ENCODE assay signal across 23 cellular contexts in the genomic region with DNA sequence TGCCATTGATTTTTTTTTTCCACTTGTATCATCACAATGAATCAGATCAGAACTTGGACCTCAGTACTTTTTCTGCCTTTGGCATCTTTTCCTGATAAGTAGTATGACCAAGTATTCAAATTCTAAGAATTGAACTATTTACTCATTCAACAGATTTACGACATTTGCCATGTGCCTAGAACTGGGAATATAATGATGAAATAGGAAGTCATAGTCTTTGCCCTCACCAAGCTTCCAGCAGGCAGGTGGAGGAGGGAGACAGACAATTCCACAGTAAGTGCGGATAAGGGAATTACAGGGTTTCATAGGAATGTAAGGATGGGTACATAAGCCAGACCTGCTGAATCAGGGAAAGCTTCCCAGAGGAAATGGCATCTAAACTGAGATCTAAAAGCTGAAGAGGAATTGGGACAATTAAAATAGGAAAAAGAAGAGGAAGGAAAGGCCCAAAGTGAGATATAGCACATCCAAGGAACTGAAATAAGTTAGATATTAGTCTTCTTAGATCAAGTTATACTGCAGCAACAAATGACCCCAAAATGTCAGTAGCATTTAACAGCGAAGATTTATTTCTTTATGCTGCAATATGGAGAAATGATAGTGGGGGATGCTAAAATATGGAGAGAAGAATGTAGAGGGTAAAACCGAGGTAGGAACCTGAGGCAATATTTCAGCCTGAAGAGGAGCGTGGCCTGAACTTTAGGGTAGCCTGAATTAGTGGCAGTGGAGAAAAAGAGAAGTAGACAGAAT. TPM values are rescaled to one million over a fixed set of nuclear protein-coding genes. Genes with fewer than 3 reads are reported as not detected.
DNase-seq lines count a peak whose midpoint lies in the region; ATAC-seq, FAIRE-seq and TF ChIP-seq lines count a peak whose summit lies in the region.
"Had no signal": no experiment of that assay in that cellular context is flagged by ENCODE, and none has a peak within 500 bp of the region (broad histone marks: within the 10 kb centered on the region; RNA-seq: fewer than 3 reads in every experiment).

No MANE protein-coding gene starts in this region.

- H3K27ac Mint-ChIP-seq in MCF 10A (ENCODE audit: low read depth, unreplicated experiment), result peak overlapping the region; percentile 91
- H3K27ac Mint-ChIP-seq: activated naive CD4-positive, alpha-beta T cell treated with anti-CD3 and anti-CD28 coated beads for 36 hours; natural killer cell had no signal

- H3K36me3 ChIP-seq in breast epithelium, result no peaks in the 10 kb centered on the region
- H3K36me3 ChIP-seq in K562 (ENCODE audit: control insufficient read depth, insufficient read depth, low read length), result no peaks in the 10 kb centered on the region
- H3K36me3 ChIP-seq in keratinocyte (ENCODE audit: control insufficient read depth in 2 of 2, extremely low read depth in 1 of 2, insufficient read depth in 2 of 2, low read length in 2 of 2), result no peaks in the 10 kb centered on the region
- H3K36me3 ChIP-seq in suprapubic skin, result no peaks in the 10 kb centered on the region
- H3K36me3 ChIP-seq in gastrocnemius medialis, result no peaks in the 10 kb centered on the region
- H3K36me3 ChIP-seq: BLaER1 treated with 17β-estradiol and CSF1 and Interleukin-3, amounts not matched to agents 10 nM and 100 nM; MG63; sigmoid colon; WERI-Rb-1 had no signal

- DNase-seq in MCF 10A (ENCODE audit: unreplicated experiment) (peak; percentile 71), breast epithelium (ENCODE audit: low spot score in 2 of 2) (no peak), K562 (ENCODE audit: extremely low read depth in 1 of 4, low spot score in 3 of 4) (no peak), keratinocyte (ENCODE audit: low read depth, low spot score) (peak; percentile 62), suprapubic skin (ENCODE audit: low spot score in 2 of 2) (no peak), gastrocnemius medialis (no peak)
- DNase-seq in activated effector memory CD4-positive, alpha-beta T cell treated with Interleukin-2 at 50 U/mL for 16 hours, result no peak
- DNase-seq: ACHN; activated naive CD4-positive, alpha-beta T cell treated with anti-CD3 and anti-CD28 coated beads for 36 hours; aorta; glutamatergic neuron; GOT3; MG63; midbrain; natural killer cell; NCI-H1436 treated with DMSO at 0.1 percent for 48 hours; NCI-H524; sigmoid colon; WERI-Rb-1 had no signal

- 27% methylated on average over 5 of the region's 5 CpGs for WGBS in K562 (ENCODE audit: insufficient coverage, low coverage, missing lambda C conversion rate)
- 86% methylated on average over 5 of the region's 5 CpGs for WGBS in suprapubic skin

- H3K27ac ChIP-seq in breast epithelium (no peak overlapping the region), K562 (ENCODE audit: extremely low read depth, low read depth, low read length) (peak overlapping the region; percentile 7; the same call in 1 of the 3 replicates), keratinocyte (ENCODE audit: control insufficient read depth, insufficient read depth, low read length) (peak overlapping the region; percentile 92), suprapubic skin (peak overlapping the region; percentile 15), gastrocnemius medialis (no peak overlapping the region)
- H3K27ac ChIP-seq: BLaER1 treated with 17β-estradiol and CSF1 and Interleukin-3, amounts not matched to agents 10 nM and 100 nM; sigmoid colon; WERI-Rb-1 had no signal

- peaks cover 44% of the 10 kb centered on the region for H3K4me1 Mint-ChIP-seq in MCF 10A (ENCODE audit: insufficient read depth, unreplicated experiment)

- dilution Hi-C loops in keratinocyte (cut with MboI; ENCODE audit: extremely low pct_ligation_motif_present, low sequenced_read_pairs), result loop anchor here (10.0 kb wide), 1 partner anchor 50 kb away; no protein-coding TSS in a partner anchor

- H3K9me3 ChIP-seq in breast epithelium, result no peaks in the 10 kb centered on the region
- H3K9me3 ChIP-seq in K562 (replicated peaks; ENCODE audit: control insufficient read depth, insufficient read depth, low read depth, low read length), result no peaks in the 10 kb centered on the region
- H3K9me3 ChIP-seq in keratinocyte (ENCODE audit: control insufficient read depth, low read depth, low read length), result no peaks in the 10 kb centered on the region
- H3K9me3 ChIP-seq in suprapubic skin, result no peaks in the 10 kb centered on the region
- H3K9me3 ChIP-seq in gastrocnemius medialis, result no peaks in the 10 kb centered on the region
- H3K9me3 ChIP-seq: BLaER1 treated with 17β-estradiol and CSF1 and Interleukin-3, amounts not matched to agents 10 nM and 100 nM; MG63; sigmoid colon had no signal

- H3K36me3 Mint-ChIP-seq in MCF 10A (ENCODE audit: insufficient read depth, unreplicated experiment), result peaks cover 2% of the 10 kb centered on the region
- H3K36me3 Mint-ChIP-seq: natural killer cell had no signal

- H3K9me1 ChIP-seq in K562 (ENCODE audit: control insufficient read depth, insufficient read depth, low read length) (no peaks in the 10 kb centered on the region), keratinocyte (ENCODE audit: control insufficient read depth, extremely low read depth, insufficient read depth, low read length) (no peaks in the 10 kb centered on the region)

- no peak overlapping the region for H3K4me3 ChIP-seq in breast epithelium
- no peak overlapping the region for H3K4me3 ChIP-seq in K562
- H3K4me3 ChIP-seq in keratinocyte (ENCODE audit: control insufficient read depth in 2 of 3, extremely low read depth in 1 of 3, insufficient read depth in 2 of 3, low read depth in 1 of 3, low read length in 3 of 3), result peak overlapping the region; percentile 5 to 39 (median 36)
- H3K4me3 ChIP-seq in suprapubic skin, result no peak overlapping the region
- no peak overlapping the region for H3K4me3 ChIP-seq in gastrocnemius medialis
- H3K4me3 ChIP-seq: BLaER1 treated with 17β-estradiol and CSF1 and Interleukin-3, amounts not matched to agents 10 nM and 100 nM; MG63; sigmoid colon had no signal

- H3K79me2 ChIP-seq in K562 (ENCODE audit: control insufficient read depth, insufficient read depth, low read length) (peaks cover 16% of the 10 kb centered on the region), keratinocyte (ENCODE audit: control insufficient read depth, insufficient read depth, low read length) (no peaks in the 10 kb centered on the region)

- H3K27me3 ChIP-seq in breast epithelium (no peaks in the 10 kb centered on the region), K562 (ENCODE audit: control insufficient read depth in 2 of 2, insufficient read depth in 2 of 2, low read length in 2 of 2) (no peaks in the 10 kb centered on the region), keratinocyte (ENCODE audit: control insufficient read depth, extremely low read depth, insufficient read depth, low read length) (no peaks in the 10 kb centered on the region), suprapubic skin (no peaks in the 10 kb centered on the region), gastrocnemius medialis (no peaks in the 10 kb centered on the region)
- H3K27me3 ChIP-seq: BLaER1 treated with 17β-estradiol and CSF1 and Interleukin-3, amounts not matched to agents 10 nM and 100 nM; MG63; sigmoid colon had no signal

- H3K4me3 Mint-ChIP-seq in MCF 10A (ENCODE audit: unreplicated experiment), result peak overlapping the region; percentile 45
- H3K4me3 Mint-ChIP-seq: activated naive CD4-positive, alpha-beta T cell treated with anti-CD3 and anti-CD28 coated beads for 36 hours; central memory CD8-positive, alpha-beta T cell; natural killer cell had no signal

- TSS peak; percentile 73 for BruUV-seq in MCF 10A (replicated peaks; lab: Mats Ljungman, UMichigan)
- BruUV-seq in K562 (replicated peaks; lab: Mats Ljungman, UMichigan), result no TSS peak

- H3K27me3 Mint-ChIP-seq in MCF 10A (ENCODE audit: insufficient read depth, unreplicated experiment), result no peaks in the 10 kb centered on the region
- H3K27me3 Mint-ChIP-seq: central memory CD8-positive, alpha-beta T cell had no signal

- H3K9me3 Mint-ChIP-seq in MCF 10A (ENCODE audit: unreplicated experiment), result no peaks in the 10 kb centered on the region
- H3K9me3 Mint-ChIP-seq: activated naive CD4-positive, alpha-beta T cell treated with anti-CD3 and anti-CD28 coated beads for 36 hours; central memory CD8-positive, alpha-beta T cell; natural killer cell had no signal

- no peak for TF ChIP-seq CTCF in MCF 10A (IDR thresholded peaks at IDR 0.05; ENCODE audit: unreplicated experiment)
- TF ChIP-seq CTCF in breast epithelium (IDR thresholded peaks at IDR 0.05), result no peak
- TF ChIP-seq CTCF in K562 (IDR thresholded peaks at IDR 0.05 in 2 of 3, conservative IDR thresholded peaks at IDR 0.05 in 1 of 3; ENCODE audit: insufficient read depth in 2 of 3, low read depth in 1 of 3, low read length in 3 of 3), result no peak
- no peak for TF ChIP-seq CTCF in keratinocyte (optimal IDR thresholded peaks at IDR 0.05 in 1 of 3, IDR thresholded peaks at IDR 0.05 in 1 of 3, conservative IDR thresholded peaks at IDR 0.05 in 1 of 3; ENCODE audit: extremely low read depth in 1 of 3, insufficient read depth in 2 of 3, low read length in 3 of 3)
- TF ChIP-seq CTCF in suprapubic skin (IDR thresholded peaks at IDR 0.05), result no peak
- no peak for TF ChIP-seq CTCF in gastrocnemius medialis (IDR thresholded peaks at IDR 0.05 in 4 of 5, conservative IDR thresholded peaks at IDR 0.05 in 1 of 5)

- ATAC-seq in K562 (no peak), GM19351 (IDR thresholded peaks at IDR 0.05; ENCODE audit: unreplicated experiment) (no peak), gastrocnemius medialis (no peak)
- ATAC-seq: natural killer cell had no signal

- H3K4me1 ChIP-seq in breast epithelium (peaks cover 0 to 5% of the 10 kb centered on the region in 2 donors), K562 (replicated peaks in 1 of 2; ENCODE audit: control insufficient read depth in 2 of 2, insufficient read depth in 2 of 2, low read length in 2 of 2) (peaks cover 3 to 16% of the 10 kb centered on the region in 2 experiments; a peak in 4 of 5 replicates), keratinocyte (ENCODE audit: control insufficient read depth, extremely low read depth, insufficient read depth, low read length) (peaks cover 48% of the 10 kb centered on the region), suprapubic skin (peaks cover 14% of the 10 kb centered on the region), gastrocnemius medialis (peaks cover 11 to 12% of the 10 kb centered on the region in 2 donors)

- TF ChIP-seq POLR2A in breast epithelium (IDR thresholded peaks at IDR 0.05) (no peak), K562 (conservative IDR thresholded peaks at IDR 0.05) (no peak), suprapubic skin (IDR thresholded peaks at IDR 0.05) (no peak), gastrocnemius medialis (IDR thresholded peaks at IDR 0.05) (no peak)

- H3K4me2 ChIP-seq in K562 (ENCODE audit: insufficient read depth, low read length), result peak overlapping the region; percentile 29; the same call in 1 of the 2 replicates
- H3K4me2 ChIP-seq in keratinocyte (ENCODE audit: control insufficient read depth, extremely low read depth, insufficient read depth, low read depth, low read length), result peak overlapping the region; percentile 75
- H3K4me2 ChIP-seq: BLaER1 treated with 17β-estradiol and CSF1 and Interleukin-3, amounts not matched to agents 10 nM and 100 nM had no signal

- FAIRE-seq in K562 (lab: Jason Lieb, UNC), result no peak
- peak; percentile 84 for FAIRE-seq in keratinocyte (lab: Jason Lieb, UNC)
- FAIRE-seq: GM19239 had no signal

- TF ChIP-seq RAD21 in K562 (CRISPR knock-in tag; conservative IDR thresholded peaks at IDR 0.05 in 1 of 2, IDR thresholded peaks at IDR 0.05 in 1 of 2), result no peak

- intact Hi-C loops in MCF 10A (cut with micrococcal nuclease), result no loop called here
- intact Hi-C loops in breast epithelium (cut with DNase I; ENCODE audit: low total_unique reads), result no loop called here
- intact Hi-C loops in K562 (cut with micrococcal nuclease), result loop anchor here (5.0 kb wide), 1 partner anchor 733 kb away; no protein-coding TSS in a partner anchor
- intact Hi-C loops in gastrocnemius medialis (cut with DNase I; ENCODE audit: low total_unique reads), result no loop called here

- in situ Hi-C loops in K562 (cut with MboI), result no loop called here
- in situ Hi-C loops in gastrocnemius medialis (cut with MboI; ENCODE audit: low sequenced_read_pairs in 4 of 4), result loop anchor here in 1 of 4 donors (10.0 kb wide), 1 partner anchor 60 kb away; a partner anchor contains a TSS

- H2AFZ ChIP-seq in K562 (ENCODE audit: low read depth, low read length) (peak overlapping the region; percentile 41; the same call in 1 of the 2 replicates), keratinocyte (ENCODE audit: control insufficient read depth, low read length) (peak overlapping the region; percentile 2)

- POLR2A ChIA-PET in MCF 10A (lab: Yijun Ruan, JAX) (interaction anchor here (0.6 to 11.2 kb wide), 31 partner anchors 9 to 794 kb away, joined by 3 to 201 read pairs (median 5); a partner anchor contains a TSS), K562 (lab: Yijun Ruan, JAX) (interaction anchor here (0.6 to 0.8 kb wide), 4 partner anchors 25 to 348 kb away, joined by 3 to 4 read pairs (median 3); no protein-coding TSS in a partner anchor)

- CTCF ChIA-PET in MCF 10A (lab: Yijun Ruan, JAX) (interaction anchor here (0.6 to 2.0 kb wide), 13 partner anchors 15 to 604 kb away, joined by 3 to 7 read pairs (median 4); a partner anchor contains a TSS), K562 (lab: Yijun Ruan, JAX; ENCODE audit: low intra/inter-chr PET ratio) (no interaction called here)

- H3K9ac ChIP-seq in K562 (ENCODE audit: insufficient read depth in 1 of 2, low read depth in 2 of 2, low read length in 2 of 2) (no peak overlapping the region), keratinocyte (ENCODE audit: control insufficient read depth, extremely low read depth, insufficient read depth, low read length) (peak overlapping the region; percentile 69)
- H3K9ac ChIP-seq: BLaER1 treated with 17β-estradiol and CSF1 and Interleukin-3, amounts not matched to agents 10 nM and 100 nM had no signal

- no peaks in the 10 kb centered on the region for H4K20me1 ChIP-seq in K562 (replicated peaks; ENCODE audit: control insufficient read depth, insufficient read depth, low read length)
- no peaks in the 10 kb centered on the region for H4K20me1 ChIP-seq in keratinocyte (ENCODE audit: control insufficient read depth, extremely low read depth, insufficient read depth, low read length)
- H4K20me1 ChIP-seq: BLaER1 treated with 17β-estradiol and CSF1 and Interleukin-3, amounts not matched to agents 10 nM and 100 nM had no signal

- TF ChIP-seq EP300 in K562 (IDR thresholded peaks at IDR 0.05; ENCODE audit: low read length), result peak; percentile 74; the same call in 1 of the 2 replicates
- no peak for TF ChIP-seq EP300 in suprapubic skin (IDR thresholded peaks at IDR 0.05)

RNA-seq across cellular contexts. Expression of a gene that starts 5.3 kb away (rescaled TPM):
- total RNA-seq in MCF 10A (2022) (36.6 and 50.7 TPM in 2 replicates), breast epithelium (10 to 100 TPM; 23.6 to 30.1 (median 24.2) TPM), K562 (2014; rRNA removed) (15.8 and 18.4 TPM in 2 replicates), K562 (2014; rRNA removed; fragmentation: Illumina TruSeq; extraction: Trizol) (21.1 and 23.9 TPM in 2 replicates), K562 (2015; rRNA removed; fragmentation: Illumina TruSeq; extraction: Trizol) (20.0 and 24.1 TPM in 2 replicates), K562 (2021) (17.9 and 19.9 TPM in 2 replicates), suprapubic skin (10 to 100 TPM; 28.0 to 37.3 (median 28.3) TPM), gastrocnemius medialis (10 to 100 TPM; 36.7 to 52.7 (median 39.5) TPM)
- total RNA-seq in K562 (2011; cell fraction: chromatin; rRNA removed; ENCODE audit: low replicate concordance), result 19.4 and 32.1 TPM in 2 replicates
- total RNA-seq in K562 (2011; cell fraction: nucleolus; rRNA removed), result 8.0 and 8.6 TPM in 2 replicates
- 12.3 and 17.9 TPM in 2 replicates for total RNA-seq in K562 (2011; cell fraction: nucleoplasm; rRNA removed)
- polyA plus RNA-seq in K562 (2011; rRNA removed) (19.8 and 23.4 TPM in 2 replicates), K562 (2014; fragmentation: Illumina TruSeq; extraction: Trizol) (21.1 and 30.4 TPM in 2 replicates), K562 (2014; fragmentation: Nextera tagmentation; extraction: Ambion mirVana) (1 to 10 TPM; 8.3 TPM), K562 (2014; rRNA removed) (24.4 and 25.7 TPM in 2 replicates), keratinocyte (10.1 to 14.4 TPM (median 12.7 TPM) in 3 replicates)
- polyA plus RNA-seq in K562 (2011; cell fraction: cytosol; rRNA removed), result 4.9 and 12.3 TPM in 2 replicates
- 8.0 and 12.4 TPM in 2 replicates for polyA plus RNA-seq in K562 (2011; cell fraction: nucleus; rRNA removed)
- polyA plus RNA-seq in K562 (2012), result 12.2 and 19.5 TPM in 2 replicates
- 20.3 and 27.4 TPM in 2 replicates for polyA minus RNA-seq in K562 (2011; rRNA and poly(A)+ RNA removed)
- polyA minus RNA-seq in K562 (2011; cell fraction: cytosol; rRNA and poly(A)+ RNA removed), result 9.6 and 13.3 TPM in 2 replicates
- 6.5 and 13.0 TPM in 2 replicates for polyA minus RNA-seq in K562 (2011; cell fraction: nucleus; rRNA and poly(A)+ RNA removed)
- polyA plus RNA-seq in keratinocyte (2011; ENCODE audit: low read depth), result 21.9 TPM
- 8.8 and 14.9 TPM in 2 replicates for polyA plus RNA-seq in keratinocyte (2011; cell fraction: cytosol; rRNA removed)
- 15.3 and 16.9 TPM in 2 replicates for polyA plus RNA-seq in keratinocyte (2011; cell fraction: nucleus; rRNA removed)
- 10.3 and 12.3 TPM in 2 replicates for polyA plus RNA-seq in keratinocyte (2012; ENCODE audit: low replicate concordance)
- 1.3 to 10.8 TPM (median 10.3 TPM) in 3 replicates for polyA minus RNA-seq in keratinocyte
- 6.7 TPM for polyA minus RNA-seq in keratinocyte (2011; cell fraction: cytosol; rRNA and poly(A)+ RNA removed)
- polyA minus RNA-seq in keratinocyte (2011; cell fraction: nucleus; rRNA and poly(A)+ RNA removed), result 4.7 and 6.0 TPM in 2 replicates

RNA-seq across cellular contexts. Expression of a gene that starts 54.5 kb away (rescaled TPM):
- total RNA-seq in MCF 10A (2022) (13.4 and 25.5 TPM in 2 replicates), breast epithelium (under 1 TPM; under 0.01 to 0.64 (median 0.29) TPM), K562 (2014; rRNA removed) (22.4 and 24.8 TPM in 2 replicates), K562 (2014; rRNA removed; fragmentation: Illumina TruSeq; extraction: Trizol) (47.4 and 55.8 TPM in 2 replicates), K562 (2015; rRNA removed; fragmentation: Illumina TruSeq; extraction: Trizol) (40.5 and 43.1 TPM in 2 replicates), K562 (2021) (25.0 and 26.8 TPM in 2 replicates), suprapubic skin (1 to 10 TPM in 3 of 4 donors, under 1 TPM in 1; 0.72 to 1.6 (median 1.5) TPM), gastrocnemius medialis (under 1 TPM; 0.03 to 0.19 (median 0.07) TPM)
- total RNA-seq in K562 (2011; cell fraction: chromatin; rRNA removed; ENCODE audit: low replicate concordance), result 13.4 and 90.0 TPM in 2 replicates
- total RNA-seq in K562 (2011; cell fraction: nucleolus; rRNA removed), result 7.8 and 12.8 TPM in 2 replicates
- 20.8 TPM in 2 replicates for total RNA-seq in K562 (2011; cell fraction: nucleoplasm; rRNA removed)
- polyA plus RNA-seq in K562 (2011; rRNA removed) (25.0 and 37.5 TPM in 2 replicates), K562 (2014; fragmentation: Illumina TruSeq; extraction: Trizol) (28.6 and 31.7 TPM in 2 replicates), K562 (2014; fragmentation: Nextera tagmentation; extraction: Ambion mirVana) (10 to 100 TPM; 11.5 to 14.0 TPM), K562 (2014; rRNA removed) (25.1 and 29.0 TPM in 2 replicates), keratinocyte (0.90 to 6.2 TPM (median 3.7 TPM) in 3 replicates)
- 3.2 and 7.5 TPM in 2 replicates for polyA plus RNA-seq in K562 (2011; cell fraction: cytosol; rRNA removed)
- 9.2 and 10.1 TPM in 2 replicates for polyA plus RNA-seq in K562 (2011; cell fraction: nucleus; rRNA removed)
- 15.3 and 18.7 TPM in 2 replicates for polyA plus RNA-seq in K562 (2012)
- polyA minus RNA-seq in K562 (2011; rRNA and poly(A)+ RNA removed), result 52.8 and 53.0 TPM in 2 replicates
- polyA minus RNA-seq in K562 (2011; cell fraction: cytosol; rRNA and poly(A)+ RNA removed), result 14.6 and 20.4 TPM in 2 replicates
- 10.5 and 17.9 TPM in 2 replicates for polyA minus RNA-seq in K562 (2011; cell fraction: nucleus; rRNA and poly(A)+ RNA removed)
- 0.17 TPM for polyA plus RNA-seq in keratinocyte (2011; ENCODE audit: low read depth)
- 0.97 and 1.5 TPM in 2 replicates for polyA plus RNA-seq in keratinocyte (2011; cell fraction: cytosol; rRNA removed)
- polyA plus RNA-seq in keratinocyte (2011; cell fraction: nucleus; rRNA removed), result 2.0 and 2.7 TPM in 2 replicates
- 0.08 and 4.1 TPM in 2 replicates for polyA plus RNA-seq in keratinocyte (2012; ENCODE audit: low replicate concordance)
- polyA minus RNA-seq in keratinocyte, result 0.46 to 6.1 TPM (median 0.79 TPM) in 3 replicates
- polyA minus RNA-seq in keratinocyte (2011; cell fraction: cytosol; rRNA and poly(A)+ RNA removed), result 1.2 TPM
- 1.4 and 3.3 TPM in 2 replicates for polyA minus RNA-seq in keratinocyte (2011; cell fraction: nucleus; rRNA and poly(A)+ RNA removed)

Comparison
In these comparisons a context has a peak if more than half of its experiments do, and no peak if none do; other contexts are left out.
1. DNase-seq: peak in MCF 10A (single experiment) and keratinocyte (single experiment); none in breast epithelium (0 of 2), K562 (0 of 4), suprapubic skin (0 of 2), activated effector memory CD4-positive, alpha-beta T cell treated with Interleukin-2 at 50 U/mL for 16 hours (single experiment) and gastrocnemius medialis (0 of 2).
2. H3K27ac ChIP-seq: peak in K562 (single experiment), keratinocyte (single experiment) and suprapubic skin (single experiment); none in breast epithelium (0 of 2) and gastrocnemius medialis (0 of 4).
3. H3K4me3 ChIP-seq: peak in keratinocyte (3 of 3); none in breast epithelium (0 of 3), K562 (single experiment), suprapubic skin (single experiment) and gastrocnemius medialis (0 of 4).